ENCODE assay signal across 20 cellular contexts in the genomic region with DNA sequence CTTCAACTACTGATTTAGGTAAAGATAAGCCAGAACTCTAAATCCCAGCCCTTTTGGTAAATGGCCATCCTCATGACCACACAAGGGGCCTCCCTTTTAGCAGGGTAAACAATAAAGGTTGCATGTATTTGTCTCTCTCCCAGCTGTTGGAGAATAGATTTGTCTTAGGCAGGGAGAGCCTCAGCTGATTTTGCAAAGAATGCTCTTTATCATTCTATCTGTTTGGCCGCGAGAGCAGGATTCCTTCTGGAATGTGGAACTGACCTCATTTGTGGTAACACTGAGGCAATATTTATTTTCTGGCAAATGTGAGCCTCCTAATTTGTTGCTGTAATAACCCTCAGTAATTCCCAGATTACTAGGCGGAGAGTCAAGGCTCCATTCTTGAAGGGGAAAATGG. TPM values are rescaled to one million over a fixed set of nuclear protein-coding genes. Genes with fewer than 3 reads are reported as not detected.
DNase-seq lines count a peak whose midpoint lies in the region; ATAC-seq and FAIRE-seq lines count a peak whose summit lies in the region.
"Had no signal": no experiment of that assay in that cellular context is flagged by ENCODE, and none has a peak within 500 bp of the region (broad histone marks: within the 10 kb centered on the region; RNA-seq: fewer than 3 reads in every experiment).

No MANE protein-coding gene starts in this region.

- DNase-seq in GM04504 (ENCODE audit: low read depth) (peak; percentile 59), amniotic epithelial cell (ENCODE audit: low read depth) (peak; percentile 100), left cardiac atrium (no peak), stromal cell of bone marrow (ENCODE audit: low read depth) (peak; percentile 42), hippocampal formation (lab: John Stamatoyannopoulos, UW) (no peak), urothelium cell line (ENCODE audit: low spot score) (no peak)
- DNase-seq in activated naive CD8-positive, alpha-beta T cell treated with anti-CD3 and anti-CD28 coated beads for 36 hours, result no peak
- DNase-seq: activated CD4-positive, alpha-beta T cell treated with anti-CD3 and anti-CD28 coated beads, Interleukin-2, amount 10 ng/mL, durations not matched to agents 7 days and 5 days; activated T-cell treated with anti-CD3 and anti-CD28 coated beads, Interleukin-2, amount 50 U/mL, for 4 hours; dorsolateral prefrontal cortex; GF-D8; NCI-H2081 treated with DMSO at 0.1 percent for 48 hours; SIG-M5; stimulated activated CD4-positive, alpha-beta T cell treated with anti-CD3 and anti-CD28 coated beads, Interleukin-1b, Interleukin-23, amount 100 ng/mL, for 48 hours had no signal

- H3K27me3 Mint-ChIP-seq in activated naive CD8-positive, alpha-beta T cell treated with anti-CD3 and anti-CD28 coated beads for 36 hours, result no peaks in the 10 kb centered on the region

- intact Hi-C loops in left cardiac atrium (cut with DNase I), result no loop called here

- no peak for FAIRE-seq in urothelium cell line (lab: Jason Lieb, UNC)
- FAIRE-seq: frontal cortex, keratinocyte had no signal

- peak; percentile 67 to 71 for ATAC-seq in left cardiac atrium
- ATAC-seq: activated T-cell treated with anti-CD3 and anti-CD28 coated beads, Interleukin-2, amount 50 U/mL, for 4 hours had no signal

- H3K9me3 Mint-ChIP-seq in activated naive CD8-positive, alpha-beta T cell treated with anti-CD3 and anti-CD28 coated beads for 36 hours, result peaks cover 10% of the 10 kb centered on the region
- H3K9me3 Mint-ChIP-seq: activated CD4-positive, alpha-beta T cell treated with anti-CD3 and anti-CD28 coated beads, Interleukin-2, amount 10 ng/mL, durations not matched to agents 7 days and 5 days had no signal

- peaks cover 37% of the 10 kb centered on the region for H3K36me3 Mint-ChIP-seq in activated naive CD8-positive, alpha-beta T cell treated with anti-CD3 and anti-CD28 coated beads for 36 hours

- H3K4me3 Mint-ChIP-seq in activated naive CD8-positive, alpha-beta T cell treated with anti-CD3 and anti-CD28 coated beads for 36 hours, result no peak overlapping the region
- H3K4me3 Mint-ChIP-seq: activated CD4-positive, alpha-beta T cell treated with anti-CD3 and anti-CD28 coated beads, Interleukin-2, amount 10 ng/mL, durations not matched to agents 7 days and 5 days; activated T-cell treated with anti-CD3 and anti-CD28 coated beads, Interleukin-2, amount 50 U/mL, for 4 hours had no signal

- no peaks in the 10 kb centered on the region for H3K4me1 Mint-ChIP-seq in activated naive CD8-positive, alpha-beta T cell treated with anti-CD3 and anti-CD28 coated beads for 36 hours
- H3K4me1 Mint-ChIP-seq: activated CD4-positive, alpha-beta T cell treated with anti-CD3 and anti-CD28 coated beads, Interleukin-2, amount 10 ng/mL, durations not matched to agents 7 days and 5 days had no signal

- no peak overlapping the region for H3K27ac Mint-ChIP-seq in activated naive CD8-positive, alpha-beta T cell treated with anti-CD3 and anti-CD28 coated beads for 36 hours
- H3K27ac Mint-ChIP-seq: activated CD4-positive, alpha-beta T cell treated with anti-CD3 and anti-CD28 coated beads, Interleukin-2, amount 10 ng/mL, durations not matched to agents 7 days and 5 days had no signal

RNA-seq across cellular contexts. Expression of gene PTS, which starts 15.3 kb away (rescaled TPM):
- 10 to 100 TPM; 21.3 to 37.1 TPM for total RNA-seq in left cardiac atrium
- total RNA-seq in activated naive CD8-positive, alpha-beta T cell treated with anti-CD3 and anti-CD28 coated beads for 36 hours, result 10 to 100 TPM; 28.9 to 31.0 TPM

RNA-seq across cellular contexts. Expression of gene PLET1, which starts 19.2 kb away (rescaled TPM):
- not detected for total RNA-seq in left cardiac atrium
- not detected for total RNA-seq in activated naive CD8-positive, alpha-beta T cell treated with anti-CD3 and anti-CD28 coated beads for 36 hours
- total RNA-seq: activated CD4-positive, alpha-beta T cell treated with anti-CD3 and anti-CD28 coated beads, Interleukin-2, amount 10 ng/mL, durations not matched to agents 7 days and 5 days; activated T-cell treated with anti-CD3 and anti-CD28 coated beads, Interleukin-2, amount 50 U/mL, for 4 hours; adrenal gland; dorsolateral prefrontal cortex; frontal cortex; HT-29; pulmonary artery endothelial cell; ureter had no signal

Comparison
In these comparisons a context has a peak if more than half of its experiments do, and no peak if none do; other contexts are left out.
1. DNase-seq: peak in GM04504 (single experiment), amniotic epithelial cell (single experiment) and stromal cell of bone marrow (single experiment); none in left cardiac atrium (single experiment), activated naive CD8-positive, alpha-beta T cell treated with anti-CD3 and anti-CD28 coated beads for 36 hours (single experiment), hippocampal formation (0 of 2) and urothelium cell line (single experiment).